ENCODE assay signal across 3 cellular contexts in the genomic region with DNA sequence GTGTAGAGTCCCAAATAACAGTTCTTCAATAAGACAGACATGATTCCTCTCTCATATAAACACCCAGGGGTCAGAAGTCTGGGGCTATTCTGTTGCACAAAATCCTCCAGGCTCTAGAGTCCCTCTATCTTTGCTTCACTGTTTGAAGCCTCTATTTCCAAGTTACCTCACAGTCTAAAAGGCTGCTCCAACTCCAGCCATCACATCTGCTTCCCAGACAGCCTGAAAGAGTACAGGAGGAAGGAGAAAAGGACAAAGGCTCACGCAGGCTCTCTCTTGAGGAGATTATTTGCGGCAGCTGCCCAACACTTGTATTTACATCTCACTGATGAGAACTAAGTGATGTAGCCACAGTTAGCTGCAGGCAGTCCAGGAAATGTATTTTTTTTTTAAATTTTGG.
TF ChIP-seq lines count a peak whose summit lies in the region.

No MANE protein-coding gene starts in this region.

TF ChIP-seq in SK-N-SH, 30 proteins besides CTCF, POLR2A, EP300 and RAD21:
- TF ChIP-seq, protein P1, sequence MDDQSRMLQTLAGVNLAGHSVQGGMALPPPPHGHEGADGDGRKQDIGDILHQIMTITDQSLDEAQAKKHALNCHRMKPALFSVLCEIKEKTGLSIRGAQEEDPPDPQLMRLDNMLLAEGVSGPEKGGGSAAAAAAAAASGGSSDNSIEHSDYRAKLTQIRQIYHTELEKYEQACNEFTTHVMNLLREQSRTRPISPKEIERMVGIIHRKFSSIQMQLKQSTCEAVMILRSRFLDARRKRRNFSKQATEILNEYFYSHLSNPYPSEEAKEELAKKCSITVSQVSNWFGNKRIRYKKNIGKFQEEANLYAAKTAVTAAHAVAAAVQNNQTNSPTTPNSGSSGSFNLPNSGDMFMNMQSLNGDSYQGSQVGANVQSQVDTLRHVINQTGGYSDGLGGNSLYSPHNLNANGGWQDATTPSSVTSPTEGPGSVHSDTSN (IDR thresholded peaks at IDR 0.05) = no peak

TF ChIP-seq in SK-N-SH treated with all-trans-retinoic acid at 6 μM for 48 hours, 23 proteins besides CTCF, POLR2A, EP300 and RAD21:
- TF ChIP-seq SNAI2 (CRISPR knock-in tag; IDR thresholded peaks at IDR 0.05) (no peak), ZFP30 (CRISPR knock-in tag; IDR thresholded peaks at IDR 0.05) (no peak), ARNTL (CRISPR knock-in tag; IDR thresholded peaks at IDR 0.05; ENCODE audit: borderline replicate concordance, low read depth) (no peak), TOX (CRISPR knock-in tag; IDR thresholded peaks at IDR 0.05; ENCODE audit: borderline replicate concordance) (no peak), ZFP3 (CRISPR knock-in tag; IDR thresholded peaks at IDR 0.05) (no peak), ZNF8 (CRISPR knock-in tag; IDR thresholded peaks at IDR 0.05) (no peak), ISL1 (CRISPR knock-in tag; IDR thresholded peaks at IDR 0.05) (no peak), PPARA (CRISPR knock-in tag; IDR thresholded peaks at IDR 0.05; ENCODE audit: borderline replicate concordance) (no peak), TCF4 (CRISPR knock-in tag; IDR thresholded peaks at IDR 0.05; ENCODE audit: borderline replicate concordance) (no peak), ZNF70 (CRISPR knock-in tag; IDR thresholded peaks at IDR 0.05) (no peak), ESRRG (CRISPR knock-in tag; IDR thresholded peaks at IDR 0.05) (no peak)
- TF ChIP-seq, protein P2, sequence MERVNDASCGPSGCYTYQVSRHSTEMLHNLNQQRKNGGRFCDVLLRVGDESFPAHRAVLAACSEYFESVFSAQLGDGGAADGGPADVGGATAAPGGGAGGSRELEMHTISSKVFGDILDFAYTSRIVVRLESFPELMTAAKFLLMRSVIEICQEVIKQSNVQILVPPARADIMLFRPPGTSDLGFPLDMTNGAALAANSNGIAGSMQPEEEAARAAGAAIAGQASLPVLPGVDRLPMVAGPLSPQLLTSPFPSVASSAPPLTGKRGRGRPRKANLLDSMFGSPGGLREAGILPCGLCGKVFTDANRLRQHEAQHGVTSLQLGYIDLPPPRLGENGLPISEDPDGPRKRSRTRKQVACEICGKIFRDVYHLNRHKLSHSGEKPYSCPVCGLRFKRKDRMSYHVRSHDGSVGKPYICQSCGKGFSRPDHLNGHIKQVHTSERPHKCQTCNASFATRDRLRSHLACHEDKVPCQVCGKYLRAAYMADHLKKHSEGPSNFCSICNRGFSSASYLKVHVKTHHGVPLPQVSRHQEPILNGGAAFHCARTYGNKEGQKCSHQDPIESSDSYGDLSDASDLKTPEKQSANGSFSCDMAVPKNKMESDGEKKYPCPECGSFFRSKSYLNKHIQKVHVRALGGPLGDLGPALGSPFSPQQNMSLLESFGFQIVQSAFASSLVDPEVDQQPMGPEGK (CRISPR knock-in tag; IDR thresholded peaks at IDR 0.05; ENCODE audit: borderline replicate concordance) = no peak

TF ChIP-seq in K562, 482 proteins besides CTCF, POLR2A, EP300 and RAD21:
- TF ChIP-seq BCOR (IDR thresholded peaks at IDR 0.05) (0 out of 2 replicates have a peak, but pooled peaks have one; percentile 13), RBM25 (IDR thresholded peaks at IDR 0.05; ENCODE audit: low read depth, low read length, severe bottlenecking) (peak; percentile 89)
- TF ChIP-seq, protein P3, sequence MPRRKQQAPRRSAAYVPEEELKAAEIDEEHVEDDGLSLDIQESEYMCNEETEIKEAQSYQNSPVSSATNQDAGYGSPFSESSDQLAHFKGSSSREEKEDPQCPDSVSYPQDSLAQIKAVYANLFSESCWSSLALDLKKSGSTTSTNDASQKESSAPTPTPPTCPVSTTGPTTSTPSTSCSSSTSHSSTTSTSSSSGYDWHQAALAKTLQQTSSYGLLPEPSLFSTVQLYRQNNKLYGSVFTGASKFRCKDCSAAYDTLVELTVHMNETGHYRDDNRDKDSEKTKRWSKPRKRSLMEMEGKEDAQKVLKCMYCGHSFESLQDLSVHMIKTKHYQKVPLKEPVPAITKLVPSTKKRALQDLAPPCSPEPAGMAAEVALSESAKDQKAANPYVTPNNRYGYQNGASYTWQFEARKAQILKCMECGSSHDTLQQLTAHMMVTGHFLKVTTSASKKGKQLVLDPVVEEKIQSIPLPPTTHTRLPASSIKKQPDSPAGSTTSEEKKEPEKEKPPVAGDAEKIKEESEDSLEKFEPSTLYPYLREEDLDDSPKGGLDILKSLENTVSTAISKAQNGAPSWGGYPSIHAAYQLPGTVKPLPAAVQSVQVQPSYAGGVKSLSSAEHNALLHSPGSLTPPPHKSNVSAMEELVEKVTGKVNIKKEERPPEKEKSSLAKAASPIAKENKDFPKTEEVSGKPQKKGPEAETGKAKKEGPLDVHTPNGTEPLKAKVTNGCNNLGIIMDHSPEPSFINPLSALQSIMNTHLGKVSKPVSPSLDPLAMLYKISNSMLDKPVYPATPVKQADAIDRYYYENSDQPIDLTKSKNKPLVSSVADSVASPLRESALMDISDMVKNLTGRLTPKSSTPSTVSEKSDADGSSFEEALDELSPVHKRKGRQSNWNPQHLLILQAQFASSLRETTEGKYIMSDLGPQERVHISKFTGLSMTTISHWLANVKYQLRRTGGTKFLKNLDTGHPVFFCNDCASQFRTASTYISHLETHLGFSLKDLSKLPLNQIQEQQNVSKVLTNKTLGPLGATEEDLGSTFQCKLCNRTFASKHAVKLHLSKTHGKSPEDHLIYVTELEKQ (CRISPR knock-in tag; IDR thresholded peaks at IDR 0.05) = no peak
